14 cellular contexts compared by ENCODE assay signal in genomic region chr4:63563288-63564014, GRCh38.
DNase-seq lines count a peak whose midpoint lies in the region; ATAC-seq, FAIRE-seq and TF ChIP-seq lines count a peak whose summit lies in the region.
"Had no signal": no experiment of that assay in that cellular context is flagged by ENCODE, and none has a peak within 500 bp of the region (broad histone marks: within the 10 kb centered on the region; RNA-seq: fewer than 3 reads in every experiment).

No MANE protein-coding gene starts in this region.

- TF ChIP-seq POLR2A in GM12878 (IDR thresholded peaks at IDR 0.05; ENCODE audit: low read depth, low read length), result no peak

- H3K4me1 ChIP-seq in GM12878 (ENCODE audit: control insufficient read depth, insufficient read depth, low read length) (no peaks in the 10 kb centered on the region), mucosa of descending colon (ENCODE audit: low read depth) (no peaks in the 10 kb centered on the region), SJCRH30 (no peaks in the 10 kb centered on the region)
- H3K4me1 ChIP-seq: gastrocnemius medialis had no signal

- WGBS in GM12878 (ENCODE audit: insufficient coverage, insufficient replicate concordance, low lambda C conversion rate, missing lambda C conversion rate), result 29% methylated on average over 4 of the region's 4 CpGs

- no TSS peak for BruUV-seq in GM12878 (replicated peaks; lab: Mats Ljungman, UMichigan)

- in situ Hi-C loops in GM12878 (cut with MboI), result no loop called here

- H4K20me1 ChIP-seq in GM12878 (ENCODE audit: control insufficient read depth, insufficient read depth), result no peaks in the 10 kb centered on the region

- no peak overlapping the region for H3K4me2 ChIP-seq in GM12878 (ENCODE audit: control insufficient read depth, insufficient read depth)

- H3K27ac ChIP-seq in GM12878 (ENCODE audit: control insufficient read depth, insufficient read depth), result no peak overlapping the region
- no peak overlapping the region for H3K27ac ChIP-seq in SJCRH30
- H3K27ac ChIP-seq: gastrocnemius medialis had no signal

- peak; percentile 16 to 54 (median 38); a peak in 3 of 6 replicates for TF ChIP-seq CTCF in GM12878 (IDR thresholded peaks at IDR 0.05 in 2 of 3, conservative IDR thresholded peaks at IDR 0.05 in 1 of 3; ENCODE audit: control insufficient read depth in 2 of 3, extremely low read depth in 1 of 3, insufficient read depth in 1 of 3, low read depth in 3 of 3, low read length in 3 of 3)
- TF ChIP-seq CTCF in retinal pigment epithelial cell (conservative IDR thresholded peaks at IDR 0.05; ENCODE audit: low read depth, low read length), result peak; percentile 43
- no peak for TF ChIP-seq CTCF in mucosa of descending colon (IDR thresholded peaks at IDR 0.05)

- TF ChIP-seq EP300 in GM12878 (IDR thresholded peaks at IDR 0.05; ENCODE audit: borderline replicate concordance in 1 of 2, control insufficient read depth in 1 of 2, low read depth in 2 of 2, low read length in 2 of 2), result no peak

- H3K9me3 ChIP-seq in GM12878 (replicated peaks; ENCODE audit: control insufficient read depth, insufficient read depth, low read length) (no peaks in the 10 kb centered on the region; the same call in 2 of the 3 replicates), mucosa of descending colon (peaks cover 6% of the 10 kb centered on the region), SJCRH30 (replicated peaks) (no peaks in the 10 kb centered on the region)
- H3K9me3 ChIP-seq: gastrocnemius medialis had no signal

- H3K27me3 ChIP-seq in GM12878 (replicated peaks in 1 of 2; ENCODE audit: control insufficient read depth in 2 of 2, insufficient read depth in 2 of 2, low read length in 1 of 2) (no peaks in the 10 kb centered on the region), SJCRH30 (no peaks in the 10 kb centered on the region)
- H3K27me3 ChIP-seq: gastrocnemius medialis had no signal

- RAD21 ChIA-PET in GM12878 (lab: Charles Lee; ENCODE audit: unreplicated experiment), result interaction anchor here (0.6 to 3.2 kb wide), 41 partner anchors 9 to 1319 kb away, joined by 3 to 74 read pairs (median 4); no protein-coding TSS in a partner anchor

- no peak for FAIRE-seq in GM12878 (lab: Jason Lieb, UNC)
- FAIRE-seq: K562 had no signal

- no peaks in the 10 kb centered on the region for H3K36me3 ChIP-seq in GM12878 (ENCODE audit: control insufficient read depth in 2 of 2, insufficient read depth in 2 of 2, low read length in 1 of 2)
- H3K36me3 ChIP-seq in mucosa of descending colon (ENCODE audit: low read depth), result no peaks in the 10 kb centered on the region
- H3K36me3 ChIP-seq in SJCRH30, result no peaks in the 10 kb centered on the region
- H3K36me3 ChIP-seq: gastrocnemius medialis had no signal

- TF ChIP-seq RAD21 in GM12878 (IDR thresholded peaks at IDR 0.05; ENCODE audit: insufficient read depth, low read depth, low read length), result peak; percentile 84

- POLR2A ChIA-PET in GM12878 (lab: Charles Lee), result interaction anchor here (0.6 to 1.0 kb wide), 2 partner anchors 16 to 1813 kb away, joined by 3 read pairs; no protein-coding TSS in a partner anchor

- no peaks in the 10 kb centered on the region for H3K79me2 ChIP-seq in GM12878 (ENCODE audit: control insufficient read depth, insufficient read depth, low read length)

- H3K9ac ChIP-seq in GM12878 (ENCODE audit: control insufficient read depth, insufficient read depth, low read length), result no peak overlapping the region

- peak; percentile 7 for DNase-seq in NCI-H82 (lab: John Stamatoyannopoulos, UW)
- no peak for DNase-seq in NCI-H82 treated with DMSO at 0.1 percent for 48 hours (lab: John Stamatoyannopoulos, UW; ENCODE audit: unreplicated experiment)
- peak; percentile 40 for DNase-seq in NCI-H146 treated with DMSO at 0.1 percent for 48 hours (lab: John Stamatoyannopoulos, UW; ENCODE audit: unreplicated experiment)
- DNase-seq in GM12878 (ENCODE audit: low read depth, low spot score), result no peak
- peak; percentile 4 for DNase-seq in retinal pigment epithelial cell (ENCODE audit: low read depth)
- DNase-seq in mucosa of gallbladder (ENCODE audit: low spot score), result no peak
- DNase-seq in mucosa of descending colon, result no peak
- DNase-seq in SJCRH30, result no peak
- DNase-seq: activated naive CD8-positive, alpha-beta T cell treated with anti-CD3 and anti-CD28 coated beads for 36 hours; DMS79 treated with DMSO at 0.1 percent for 48 hours; gastrocnemius medialis; T-helper 1 cell had no signal

- SMC1A ChIA-PET in GM12878 (lab: Charles Lee; ENCODE audit: uncharacterized antibody, unreplicated experiment), result interaction anchor here (0.6 to 4.2 kb wide), 55 partner anchors 10 to 919 kb away, joined by 3 to 75 read pairs (median 4); no protein-coding TSS in a partner anchor

- no peak overlapping the region for H3K4me3 ChIP-seq in GM12878
- no peak overlapping the region for H3K4me3 ChIP-seq in retinal pigment epithelial cell (ENCODE audit: low read length)
- H3K4me3 ChIP-seq in mucosa of descending colon, result no peak overlapping the region
- H3K4me3 ChIP-seq in SJCRH30, result no peak overlapping the region
- H3K4me3 ChIP-seq: gastrocnemius medialis, K562, lung had no signal

- CTCF ChIA-PET in GM12878 (lab: Yijun Ruan, JAX), result interaction anchor here (0.7 to 4.7 kb wide), 54 partner anchors 9 to 970 kb away, joined by 3 to 120 read pairs (median 4); no protein-coding TSS in a partner anchor

- intact Hi-C loops in GM12878 (cut with micrococcal nuclease; ENCODE audit: unreplicated experiment), result loop anchor here (2.0 to 5.0 kb wide), 2 partner anchors 267 to 966 kb away; no protein-coding TSS in a partner anchor
- intact Hi-C loops in mucosa of descending colon (cut with DNase I, micrococcal nuclease), result no loop called here

- ATAC-seq in GM12878 (peak; percentile 90), mucosa of descending colon (no peak)
- ATAC-seq: gastrocnemius medialis, K562 had no signal

- peak overlapping the region; percentile 4; the same call in 1 of the 2 replicates for H2AFZ ChIP-seq in GM12878 (ENCODE audit: control insufficient read depth, low read depth, low read length)

TF ChIP-seq in GM12878, 131 proteins besides CTCF, POLR2A, EP300 and RAD21:
- no peak for TF ChIP-seq TBL1XR1 (IDR thresholded peaks at IDR 0.05; ENCODE audit: low read depth, low read length)
- peak; percentile 23 for TF ChIP-seq MEF2B (IDR thresholded peaks at IDR 0.05; ENCODE audit: partially characterized antibody, poor library complexity, severe bottlenecking)
- TF ChIP-seq JUNB (IDR thresholded peaks at IDR 0.05), result no peak
- no peak for TF ChIP-seq TARDBP (IDR thresholded peaks at IDR 0.05; ENCODE audit: borderline replicate concordance)
- peak; percentile 60; the same call in 1 of the 2 replicates for TF ChIP-seq SMC3 (IDR thresholded peaks at IDR 0.05; ENCODE audit: borderline replicate concordance, low read length)
TF ChIP-seq in GM12878: peak in this region for 2.

Comparison
In these comparisons a context has a peak if more than half of its experiments do, and no peak if none do; other contexts are left out.
1. DNase-seq: peak in NCI-H82 (single experiment), NCI-H146 treated with DMSO at 0.1 percent for 48 hours (single experiment) and retinal pigment epithelial cell (single experiment); none in NCI-H82 treated with DMSO at 0.1 percent for 48 hours (single experiment), GM12878 (single experiment), mucosa of gallbladder (single experiment), mucosa of descending colon (0 of 3) and SJCRH30 (0 of 2).